Comparison of ENCODE assay signal across 1 cellular context in genomic region chr19:49746206-49746958, GRCh38.
A peak's percentile ranks its signal among the peaks of the same experiment; 100 is the strongest.
TF ChIP-seq lines count a peak whose summit lies in the region.

No MANE protein-coding gene starts in this region.

TF ChIP-seq in K562, 482 proteins besides CTCF, POLR2A, EP300 and RAD21 (continued from another document and continues in another):
- TF ChIP-seq ZNF407 (IDR thresholded peaks at IDR 0.05; ENCODE audit: low read depth), result no peak
- TF ChIP-seq TCF7 (IDR thresholded peaks at IDR 0.05; ENCODE audit: borderline replicate concordance), result no peak
- TF ChIP-seq ATF7 (IDR thresholded peaks at IDR 0.05), result peak; percentile 63
- TF ChIP-seq MYBL2 (IDR thresholded peaks at IDR 0.05; ENCODE audit: low read depth), result no peak
- TF ChIP-seq MYBL2 (CRISPR knock-in tag; IDR thresholded peaks at IDR 0.05; ENCODE audit: borderline replicate concordance), result no peak
- TF ChIP-seq ZNF212 (CRISPR knock-in tag; IDR thresholded peaks at IDR 0.05), result no peak
- peak; percentile 32 for TF ChIP-seq TAF1 (IDR thresholded peaks at IDR 0.05; ENCODE audit: control insufficient read depth, extremely low read depth, insufficient read depth, low read length, severe bottlenecking)
- no peak for TF ChIP-seq RREB1 (CRISPR knock-in tag; IDR thresholded peaks at IDR 0.05)
- no peak for TF ChIP-seq KLF10 (CRISPR knock-in tag; IDR thresholded peaks at IDR 0.05)
- peak; percentile 51; the same call in 1 of the 2 replicates for TF ChIP-seq RB1 (IDR thresholded peaks at IDR 0.05; ENCODE audit: low read depth)
- TF ChIP-seq POLR3A (IDR thresholded peaks at IDR 0.05; ENCODE audit: borderline replicate concordance, extremely low read depth, insufficient read depth, insufficient read length), result no peak
- TF ChIP-seq TFAM (CRISPR knock-in tag; conservative IDR thresholded peaks at IDR 0.05), result no peak
- TF ChIP-seq ERF (CRISPR knock-in tag; IDR thresholded peaks at IDR 0.05), result no peak
- no peak for TF ChIP-seq PTTG1 (tag; IDR thresholded peaks at IDR 0.05; ENCODE audit: low read depth)
- peak; percentile 67 for TF ChIP-seq SUPT5H (IDR thresholded peaks at IDR 0.05)
- no peak for TF ChIP-seq ZNF551 (CRISPR knock-in tag; IDR thresholded peaks at IDR 0.05)
- TF ChIP-seq ZBED1 (IDR thresholded peaks at IDR 0.05), result no peak
- no peak for TF ChIP-seq ZBTB2 (IDR thresholded peaks at IDR 0.05)
- no peak for TF ChIP-seq TCF7L2 (IDR thresholded peaks at IDR 0.05; ENCODE audit: low read depth, low read length)
- no peak for TF ChIP-seq PRDM10 (IDR thresholded peaks at IDR 0.05; ENCODE audit: partially characterized antibody)
- TF ChIP-seq MNT (conservative IDR thresholded peaks at IDR 0.05), result no peak
- TF ChIP-seq ZNF507 (tag; conservative IDR thresholded peaks at IDR 0.05), result no peak
- TF ChIP-seq PHB2 (IDR thresholded peaks at IDR 0.05; ENCODE audit: low read depth), result no peak
- no peak for TF ChIP-seq AFF4 (CRISPR knock-in tag; IDR thresholded peaks at IDR 0.05)
- no peak for TF ChIP-seq ILF3 (IDR thresholded peaks at IDR 0.05; ENCODE audit: borderline replicate concordance)
- no peak for TF ChIP-seq FOS (IDR thresholded peaks at IDR 0.05; ENCODE audit: extremely low read depth, insufficient read length)
- TF ChIP-seq ZNF696 (CRISPR knock-in tag; conservative IDR thresholded peaks at IDR 0.05), result no peak
- no peak for TF ChIP-seq ZNF436 (CRISPR knock-in tag; IDR thresholded peaks at IDR 0.05)
- TF ChIP-seq ZNF239 (CRISPR knock-in tag; IDR thresholded peaks at IDR 0.05), result no peak
- no peak for TF ChIP-seq MEIS2 (IDR thresholded peaks at IDR 0.05; ENCODE audit: partially characterized antibody)
- no peak for TF ChIP-seq CBX5 (IDR thresholded peaks at IDR 0.05; ENCODE audit: borderline replicate concordance, low read depth)
- TF ChIP-seq ELK1 (CRISPR knock-in tag; IDR thresholded peaks at IDR 0.05), result no peak
